In the genomic region with DNA sequence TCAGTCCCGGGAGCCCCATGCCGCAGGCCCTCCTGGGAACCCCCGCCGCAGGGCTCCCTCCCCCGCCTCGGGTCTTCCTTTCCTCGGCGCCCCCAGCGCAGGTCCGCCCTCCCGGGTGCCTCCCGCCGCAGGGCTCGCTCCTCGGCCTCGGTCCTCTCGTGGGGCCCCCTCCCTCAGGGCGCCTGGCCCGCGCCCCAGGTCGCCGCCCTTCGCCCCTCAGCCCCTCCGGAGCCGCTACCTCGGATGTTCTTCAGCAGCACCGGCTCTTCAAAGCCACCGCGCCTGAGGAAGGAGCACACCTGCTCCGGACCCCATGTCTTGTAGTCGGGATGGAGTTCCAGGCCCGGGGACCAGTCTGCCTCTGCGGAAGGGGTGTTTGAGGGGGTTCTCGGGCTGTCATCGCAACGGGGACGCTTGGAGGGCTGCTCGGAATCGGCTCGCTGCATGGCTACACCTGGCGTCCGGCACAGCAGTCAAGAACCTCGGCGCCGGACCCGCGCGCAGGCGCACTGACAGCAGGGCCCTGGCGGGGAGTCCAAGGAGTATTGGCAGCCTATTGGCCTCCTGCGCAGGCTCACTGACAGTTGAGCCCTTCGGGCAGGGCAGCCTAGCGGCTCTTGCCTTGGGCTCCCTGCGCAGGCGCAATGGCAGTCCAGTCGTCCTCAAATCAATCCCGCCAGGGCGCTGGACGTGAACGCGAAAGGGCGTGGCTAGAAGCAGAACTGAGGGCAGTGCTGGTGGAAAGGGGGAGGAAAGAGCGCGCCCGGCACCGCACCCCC, we compare ENCODE assay signal across 8 cellular contexts. TPM values are rescaled to one million over a fixed set of nuclear protein-coding genes. Genes with fewer than 3 reads are reported as not detected.
DNase-seq lines count a peak whose midpoint lies in the region; ATAC-seq, FAIRE-seq and TF ChIP-seq lines count a peak whose summit lies in the region.

A gene (minus strand): TSS at position 511 of the 779 bp plus-strand sequence. CDS start 65 bp downstream, at position 446.

- H3K9me3 ChIP-seq in HUES64 (ENCODE audit: insufficient read depth, low read depth, low read length) (no peaks in the 10 kb centered on the region), OCI-LY7 (ENCODE audit: low read length) (no peaks in the 10 kb centered on the region), mucosa of descending colon (no peaks in the 10 kb centered on the region)

- peaks cover 14% of the 10 kb centered on the region; the same call in 1 of the 2 replicates for H3K79me2 ChIP-seq in OCI-LY7 (ENCODE audit: insufficient read depth, low read depth, low read length)

- H4K20me1 ChIP-seq in OCI-LY7 (ENCODE audit: insufficient read depth, low read length) = 0 out of 2 replicates have a peak, but pooled peaks cover 7% of the 10 kb centered on the region

- ATAC-seq in GM21447 (IDR thresholded peaks at IDR 0.05; ENCODE audit: unreplicated experiment) (peak; percentile 84), mucosa of descending colon (peak; percentile 96)

- peak within 1 kb of the TSS; percentile 29; the same call in 1 of the 2 replicates for H3K27ac ChIP-seq in HUES64 (ENCODE audit: low read depth, low read length)
- peak within 1 kb of the TSS; percentile 41 for H3K27ac ChIP-seq in OCI-LY7 (ENCODE audit: low read depth, low read length, poor library complexity, severe bottlenecking)

- POLR2A ChIA-PET in OCI-LY7 (lab: Charles Lee) = no interaction called here

- H2AFZ ChIP-seq in OCI-LY7 (ENCODE audit: low read length) = peak within 1 kb of the TSS; percentile 99

- H3K4me3 ChIP-seq in HUES64 (ENCODE audit: low read length) = peak within 1 kb of the TSS; percentile 66
- H3K4me3 ChIP-seq in OCI-LY7 (ENCODE audit: low read depth, low read length, poor library complexity, severe bottlenecking) = peak within 1 kb of the TSS; percentile 77
- H3K4me3 ChIP-seq in epithelial cell of esophagus (ENCODE audit: low read length) = peak within 1 kb of the TSS; percentile 75
- H3K4me3 ChIP-seq in mucosa of descending colon = peak within 1 kb of the TSS; percentile 83

- H3K4me1 ChIP-seq in HUES64 (ENCODE audit: insufficient read depth, low read length) (peaks cover 20% of the 10 kb centered on the region), OCI-LY7 (ENCODE audit: insufficient read depth, low read length, poor library complexity, severe bottlenecking) (peaks cover 28% of the 10 kb centered on the region), mucosa of descending colon (ENCODE audit: low read depth) (peaks cover 24% of the 10 kb centered on the region)

- no peaks in the 10 kb centered on the region for H3K9me2 ChIP-seq in OCI-LY7 (ENCODE audit: insufficient read depth, low read length)

- under 1% methylated on average over 66 of the region's 66 CpGs for whole genome bisulfite sequencing in HUES64

- CTCF ChIA-PET in OCI-LY7 (lab: Charles Lee; ENCODE audit: unreplicated experiment) = no interaction called here

- no peak for TF ChIP-seq CTCF in D721Med (IDR thresholded peaks at IDR 0.05; ENCODE audit: insufficient read depth, missing control alignments)
- no peak for TF ChIP-seq CTCF in OCI-LY7 (conservative IDR thresholded peaks at IDR 0.05; ENCODE audit: low read length)
- no peak for TF ChIP-seq CTCF in epithelial cell of esophagus (IDR thresholded peaks at IDR 0.05; ENCODE audit: insufficient read depth, low read depth, low read length, missing control alignments)
- no peak for TF ChIP-seq CTCF in mucosa of descending colon (IDR thresholded peaks at IDR 0.05)

- intact Hi-C loops in OCI-LY7 (cut with micrococcal nuclease; ENCODE audit: unreplicated experiment) = loop anchor here (5.0 kb wide), 1 partner anchor 146 kb away; a partner anchor contains a TSS
- intact Hi-C loops in mucosa of descending colon (cut with DNase I, micrococcal nuclease) = no loop called here

- peak; percentile 94 for DNase-seq in D721Med (ENCODE audit: insufficient read length, low spot score)
- peak; percentile 99 for DNase-seq in OCI-LY7 (ENCODE audit: low spot score)
- peak; percentile 88 for DNase-seq in activated T-cell treated with anti-CD3 and anti-CD28 coated beads for 24 hours (ENCODE audit: low read depth)
- DNase-seq in epithelial cell of esophagus (ENCODE audit: low read depth) = peak; percentile 89
- peak; percentile 95 to 99 (median 97) for DNase-seq in mucosa of descending colon
- peak; percentile 88 for DNase-seq in stimulated activated CD8-positive, alpha-beta memory T cell treated with anti-CD3 and anti-CD28 coated beads, Interleukin-4, amount 100 ng/mL, for 24 hours (ENCODE audit: low read depth)

- H3K36me3 ChIP-seq in HUES64 (ENCODE audit: insufficient read depth, low read length) (no peaks in the 10 kb centered on the region), OCI-LY7 (ENCODE audit: insufficient read depth, low read length) (peaks cover 6% of the 10 kb centered on the region; the same call in 1 of the 2 replicates), mucosa of descending colon (ENCODE audit: low read depth) (no peaks in the 10 kb centered on the region)

- no peak for FAIRE-seq in D721Med (lab: Jason Lieb, UNC)

- BruUV-seq in OCI-LY7 (replicated peaks; lab: Mats Ljungman, UMichigan) = no TSS peak

- peak within 1 kb of the TSS; percentile 49 for H3K9ac ChIP-seq in HUES64 (ENCODE audit: low read depth, low read length)

- H3K27me3 ChIP-seq in HUES64 (ENCODE audit: insufficient read depth, low read length) = peaks cover 9% of the 10 kb centered on the region

- peak within 1 kb of the TSS; percentile 90 for H3K4me2 ChIP-seq in OCI-LY7 (ENCODE audit: low read length)

RNA-seq across cellular contexts. Expression of the gene that starts here (rescaled TPM):
- polyA plus RNA-seq in HUES64 (2013, experiment 1 of 2) = 17.6 TPM
- 15.8 TPM for polyA plus RNA-seq in HUES64 (2013, experiment 2 of 2)
- total RNA-seq in OCI-LY7 (2014; rRNA removed; shearing (Covaris generic)) = 7.9 and 10.6 TPM in 2 replicates
- total RNA-seq in OCI-LY7 (2022) = 13.7 and 20.8 TPM in 2 replicates
- total RNA-seq in mucosa of descending colon = 100 to 1,000 TPM in 1 of 3 donors, 10 to 100 TPM in 2; 24.1 to 110 (median 48.6) TPM

Comparison
In these comparisons a context has a peak if more than half of its experiments do, and no peak if none do; other contexts are left out.
1. Peak in every context shown above with its lines: DNase-seq, ATAC-seq, H3K4me3 ChIP-seq and H3K27ac ChIP-seq.